In the genomic region with DNA sequence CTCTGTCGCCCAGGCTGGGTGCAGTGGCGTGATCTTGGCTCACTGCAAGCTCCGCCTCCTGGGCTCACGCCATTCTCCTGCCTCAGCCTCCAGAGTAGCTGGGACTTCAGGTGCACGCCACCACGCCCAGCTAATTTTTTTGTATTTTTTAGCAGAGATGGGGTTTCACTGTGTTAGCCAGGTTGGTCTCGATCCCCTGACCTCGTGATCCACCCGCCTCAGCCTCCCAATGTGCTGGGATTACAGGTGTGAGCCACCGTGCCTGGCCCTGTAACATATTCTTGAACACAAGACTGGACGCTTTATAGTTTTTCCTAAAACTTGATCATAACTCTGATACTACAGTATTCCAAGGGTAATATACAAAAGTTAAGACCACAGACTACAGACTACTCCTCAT, we compare ENCODE assay signal across 3 cellular contexts. TPM values are rescaled to one million over a fixed set of nuclear protein-coding genes. Genes with fewer than 3 reads are reported as not detected.
"Had no signal": no experiment of that assay in that cellular context is flagged by ENCODE, and none has a peak within 500 bp of the region (broad histone marks: within the 10 kb centered on the region; RNA-seq: fewer than 3 reads in every experiment).

No MANE protein-coding gene starts in this region.

RNA-seq across cellular contexts. Expression of a gene that starts 45.5 kb away (rescaled TPM):
- total RNA-seq: M059J, MCF 10A, NCI-H460 had no signal

RNA-seq across cellular contexts. Expression of a gene that starts 58.9 kb away (rescaled TPM):
- total RNA-seq: M059J, MCF 10A, NCI-H460 had no signal
